In genomic region chr14:23070262-23071129, GRCh38 we compare ENCODE assay signal across 1 cellular context.
TF ChIP-seq lines count a peak whose summit lies in the region.

No MANE protein-coding gene starts in this region.

TF ChIP-seq in HepG2, 621 proteins besides CTCF, POLR2A, EP300 and RAD21 (continued from another document):
- no peak; the same call in 1 of the 2 replicates for TF ChIP-seq TIGD3 (CRISPR knock-in tag; IDR thresholded peaks at IDR 0.05; ENCODE audit: borderline replicate concordance)
- TF ChIP-seq SP140L (CRISPR knock-in tag; IDR thresholded peaks at IDR 0.05; ENCODE audit: borderline replicate concordance): no peak
- 0 out of 2 replicates have a peak, but pooled peaks have one; percentile 13 for TF ChIP-seq RARG (CRISPR knock-in tag; IDR thresholded peaks at IDR 0.05; ENCODE audit: low read depth)
- TF ChIP-seq ZNF3 (CRISPR knock-in tag; IDR thresholded peaks at IDR 0.05): 0 out of 2 replicates have a peak, but pooled peaks have one; percentile 51
- no peak for TF ChIP-seq ZNF713 (CRISPR knock-in tag; IDR thresholded peaks at IDR 0.05)
- TF ChIP-seq ZNF501 (CRISPR knock-in tag; IDR thresholded peaks at IDR 0.05): no peak
- no peak for TF ChIP-seq ZSCAN12 (CRISPR knock-in tag; IDR thresholded peaks at IDR 0.05)
- TF ChIP-seq MXD3 (CRISPR knock-in tag; IDR thresholded peaks at IDR 0.05): no peak
- no peak for TF ChIP-seq SOX6 (IDR thresholded peaks at IDR 0.05)
- no peak for TF ChIP-seq SOX6 (CRISPR knock-in tag; IDR thresholded peaks at IDR 0.05)
- no peak for TF ChIP-seq SRSF9 (IDR thresholded peaks at IDR 0.05; ENCODE audit: borderline replicate concordance, insufficient read depth, low read depth, low read length, poor library complexity, severe bottlenecking)
- TF ChIP-seq ZNF383 (CRISPR knock-in tag; IDR thresholded peaks at IDR 0.05; ENCODE audit: borderline replicate concordance): no peak
- TF ChIP-seq HMGXB4 (CRISPR knock-in tag; IDR thresholded peaks at IDR 0.05; ENCODE audit: borderline replicate concordance in 1 of 2, low read depth in 1 of 2): no peak
- TF ChIP-seq ZBTB26 (CRISPR knock-in tag; IDR thresholded peaks at IDR 0.05; ENCODE audit: borderline replicate concordance): no peak
- 0 out of 2 replicates have a peak, but pooled peaks have one; percentile 75 for TF ChIP-seq PAX8 (CRISPR knock-in tag; IDR thresholded peaks at IDR 0.05; ENCODE audit: borderline replicate concordance)
- 0 out of 2 replicates have a peak, but pooled peaks have one; percentile 5 for TF ChIP-seq ZNF598 (CRISPR knock-in tag; IDR thresholded peaks at IDR 0.05; ENCODE audit: borderline replicate concordance)
- no peak for TF ChIP-seq ZNF136 (CRISPR knock-in tag; IDR thresholded peaks at IDR 0.05; ENCODE audit: low read depth)
- no peak for TF ChIP-seq NR2C2 (CRISPR knock-in tag; IDR thresholded peaks at IDR 0.05; ENCODE audit: borderline replicate concordance)
- TF ChIP-seq ERF (CRISPR knock-in tag; IDR thresholded peaks at IDR 0.05): no peak
- no peak for TF ChIP-seq ZNF432 (CRISPR knock-in tag; IDR thresholded peaks at IDR 0.05; ENCODE audit: borderline replicate concordance)
- no peak for TF ChIP-seq LCORL (IDR thresholded peaks at IDR 0.05)
- no peak; the same call in 1 of the 2 replicates for TF ChIP-seq LCORL (CRISPR knock-in tag; IDR thresholded peaks at IDR 0.05)
- no peak for TF ChIP-seq ZNF101 (CRISPR knock-in tag; IDR thresholded peaks at IDR 0.05; ENCODE audit: borderline replicate concordance, low read depth)
- TF ChIP-seq CCDC6 (CRISPR knock-in tag; IDR thresholded peaks at IDR 0.05): no peak
- no peak for TF ChIP-seq MTF1 (CRISPR knock-in tag; IDR thresholded peaks at IDR 0.05)
- TF ChIP-seq HMGA1 (CRISPR knock-in tag; conservative IDR thresholded peaks at IDR 0.05): no peak
- no peak for TF ChIP-seq SPEN (CRISPR knock-in tag; IDR thresholded peaks at IDR 0.05; ENCODE audit: low read depth)
